Comparison of ENCODE assay signal across 8 cellular contexts in the genomic region with DNA sequence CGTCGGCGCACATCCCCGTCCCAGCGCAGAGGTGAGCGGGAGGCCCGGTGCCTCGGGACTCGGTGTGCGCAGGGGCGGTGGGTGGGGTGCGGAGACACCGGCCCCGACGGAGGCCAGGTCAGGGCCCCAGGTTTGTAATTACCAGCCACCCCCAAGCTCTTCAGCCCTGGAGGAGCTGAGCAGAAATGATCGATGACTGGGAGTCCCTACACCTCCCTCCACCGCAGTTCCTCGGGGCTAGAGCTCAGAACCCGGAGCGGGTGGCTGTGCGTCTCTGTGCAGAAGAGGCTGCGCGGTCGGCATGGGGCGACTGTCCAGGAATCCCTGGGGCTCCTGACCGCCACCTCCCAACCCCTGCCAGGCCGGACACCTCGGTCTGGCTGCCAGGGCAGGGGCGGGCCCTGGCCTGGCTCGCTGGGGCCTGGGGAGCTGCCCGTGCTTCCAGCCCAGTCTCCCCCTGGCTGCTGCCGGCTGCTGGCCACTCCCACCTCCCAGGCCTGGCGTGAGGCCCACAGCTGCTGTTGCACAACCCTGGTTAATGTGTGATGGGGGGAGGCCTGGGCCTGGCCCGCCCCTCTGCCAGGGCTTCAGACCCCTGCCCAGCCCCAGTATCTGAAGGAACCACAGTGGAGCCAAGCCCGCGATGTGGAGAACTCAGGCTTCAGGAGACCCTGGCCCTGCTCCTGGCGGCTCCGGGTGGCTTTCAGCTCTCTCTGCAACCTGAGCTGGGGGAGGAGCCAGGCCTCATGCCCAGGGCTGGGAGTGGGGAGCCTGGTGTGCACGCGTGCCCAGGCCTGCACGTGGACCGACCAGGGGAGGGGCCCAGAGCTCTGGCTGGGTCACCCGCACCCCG. TPM values are rescaled to one million over a fixed set of nuclear protein-coding genes. Genes with fewer than 3 reads are reported as not detected.
DNase-seq lines count a peak whose midpoint lies in the region; ATAC-seq and TF ChIP-seq lines count a peak whose summit lies in the region.

No MANE protein-coding gene starts in this region.

- ATAC-seq in GM23338 (peak; percentile 43), esophagus mucosa (peak; percentile 56), GM18511 (IDR thresholded peaks at IDR 0.05; ENCODE audit: unreplicated experiment) (no peak)

- peaks cover 21% of the 10 kb centered on the region for H3K4me1 Mint-ChIP-seq in CD14-positive monocyte
- H3K4me1 Mint-ChIP-seq in GM23338 = no peaks in the 10 kb centered on the region; the same call in 2 of the 3 replicates
- H3K4me1 Mint-ChIP-seq in activated CD4-positive, alpha-beta memory T cell treated with anti-CD3 and anti-CD28 coated beads, Interleukin-2, amount 10 ng/mL, durations not matched to agents 7 days and 5 days = peaks cover 12% of the 10 kb centered on the region

- H4K20me1 ChIP-seq in GM23338 (replicated peaks; ENCODE audit: insufficient read depth) = no peaks in the 10 kb centered on the region

- H3K9me2 ChIP-seq in GM23338 (ENCODE audit: insufficient read depth) = no peaks in the 10 kb centered on the region

- H3K4me3 ChIP-seq in GM23338 (peak overlapping the region; percentile 71), mononuclear cell (ENCODE audit: low read length) (peak overlapping the region; percentile 39), thyroid gland (replicated peaks in 1 of 3) (peak overlapping the region; percentile 39 to 66 (median 53))

- peaks cover 17 to 32% (median 25%) of the 10 kb centered on the region in 3 donors for H3K27me3 Mint-ChIP-seq in CD14-positive monocyte (ENCODE audit: low read depth in 3 of 3)
- H3K27me3 Mint-ChIP-seq in GM23338 (ENCODE audit: insufficient read depth, low read depth, poor library complexity) = peaks cover 11% of the 10 kb centered on the region
- no peaks in the 10 kb centered on the region for H3K27me3 Mint-ChIP-seq in activated CD4-positive, alpha-beta memory T cell treated with anti-CD3 and anti-CD28 coated beads, Interleukin-2, amount 10 ng/mL, durations not matched to agents 7 days and 5 days

- intact Hi-C loops in CD14-positive monocyte (cut with micrococcal nuclease) = loop anchor here in 1 of 2 donors (2.0 to 5.0 kb wide), 3 partner anchors 32 to 122 kb away; a partner anchor contains a TSS
- intact Hi-C loops in thyroid gland (cut with DNase I) = loop anchor here (5.0 kb wide), 1 partner anchor 203 kb away; a partner anchor contains a TSS

- peak overlapping the region; percentile 76; the same call in 1 of the 2 replicates for H2AFZ ChIP-seq in GM23338

- H3K9me3 ChIP-seq in mononuclear cell (ENCODE audit: low read depth, low read length) (no peaks in the 10 kb centered on the region), thyroid gland (no peaks in the 10 kb centered on the region)

- H3K4me1 ChIP-seq in GM23338 (ENCODE audit: insufficient read depth) (peaks cover 7% of the 10 kb centered on the region; the same call in 1 of the 2 replicates), mononuclear cell (ENCODE audit: insufficient read depth, low read length) (peaks cover 43% of the 10 kb centered on the region), thyroid gland (peaks cover 19 to 29% of the 10 kb centered on the region in 2 donors)

- peak overlapping the region; percentile 86 for H3K4me2 ChIP-seq in GM23338

- H3K27ac ChIP-seq in GM23338 (ENCODE audit: low read depth) = peak overlapping the region; percentile 50; the same call in 1 of the 2 replicates
- peak overlapping the region; percentile 68 to 94 (median 88) for H3K27ac ChIP-seq in thyroid gland

- peak in 1 of 2 donors; percentile 57 for TF ChIP-seq POLR2A in thyroid gland (IDR thresholded peaks at IDR 0.05)

- H3K27ac Mint-ChIP-seq in CD14-positive monocyte (peak overlapping the region in 1 of 7 donors; percentile 36), GM23338 (no peak overlapping the region)
- H3K27ac Mint-ChIP-seq in activated CD4-positive, alpha-beta memory T cell treated with anti-CD3 and anti-CD28 coated beads, Interleukin-2, amount 10 ng/mL, durations not matched to agents 7 days and 5 days = peak overlapping the region; percentile 16

- peaks cover 8 to 9% of the 10 kb centered on the region in 2 donors for H3K36me3 Mint-ChIP-seq in CD14-positive monocyte
- H3K36me3 Mint-ChIP-seq in GM23338 (ENCODE audit: low read depth) = peaks cover 8% of the 10 kb centered on the region
- peaks cover 18% of the 10 kb centered on the region for H3K36me3 Mint-ChIP-seq in activated CD4-positive, alpha-beta memory T cell treated with anti-CD3 and anti-CD28 coated beads, Interleukin-2, amount 10 ng/mL, durations not matched to agents 7 days and 5 days (ENCODE audit: low read depth)

- H3K27me3 ChIP-seq in GM23338 (ENCODE audit: insufficient read depth) (peaks cover 6% of the 10 kb centered on the region), mononuclear cell (ENCODE audit: insufficient read depth, low read length) (no peaks in the 10 kb centered on the region), thyroid gland (no peaks in the 10 kb centered on the region)

- no peaks in the 10 kb centered on the region for H3K79me2 ChIP-seq in GM23338 (replicated peaks; ENCODE audit: insufficient read depth)

- H3K36me3 ChIP-seq in GM23338 (ENCODE audit: insufficient read depth) (no peaks in the 10 kb centered on the region), thyroid gland (peaks cover 14 to 16% of the 10 kb centered on the region in 2 donors)

- POLR2A ChIA-PET in activated CD4-positive, alpha-beta memory T cell treated with anti-CD3 and anti-CD28 coated beads, Interleukin-2, amount 10 ng/mL, durations not matched to agents 7 days and 5 days (lab: Charles Lee) = interaction anchor here (0.7 to 2.8 kb wide), 9 partner anchors 10 to 220 kb away, joined by 3 to 30 read pairs (median 4); a partner anchor contains a TSS

- DNase-seq in CD14-positive monocyte (ENCODE audit: low spot score) (peak; percentile 73), GM23338 (ENCODE audit: low spot score) (peak; percentile 73), NCI-H446 treated with DMSO at 0.1 percent for 48 hours (lab: John Stamatoyannopoulos, UW) (peak; percentile 80), thyroid gland (peak; percentile 94 to 95)
- peak; percentile 48 for DNase-seq in activated CD4-positive, alpha-beta memory T cell treated with anti-CD3 and anti-CD28 coated beads, Interleukin-2, amount 10 ng/mL, durations not matched to agents 7 days and 5 days

- H3K9me3 Mint-ChIP-seq in CD14-positive monocyte (peaks cover 0 to 4% (median 0%) of the 10 kb centered on the region in 7 donors), GM23338 (no peaks in the 10 kb centered on the region; the same call in 2 of the 3 replicates)
- H3K9me3 Mint-ChIP-seq in activated CD4-positive, alpha-beta memory T cell treated with anti-CD3 and anti-CD28 coated beads, Interleukin-2, amount 10 ng/mL, durations not matched to agents 7 days and 5 days = no peaks in the 10 kb centered on the region

- TF ChIP-seq CTCF in CD14-positive monocyte (IDR thresholded peaks at IDR 0.05) = no peak
- TF ChIP-seq CTCF in GM23338 (conservative IDR thresholded peaks at IDR 0.05; ENCODE audit: low read depth in 2 of 2) = no peak; a peak in 1 of 4 replicates
- peak in 2 of 6 experiments; percentile 12 to 24 for TF ChIP-seq CTCF in thyroid gland (IDR thresholded peaks at IDR 0.05)

- peaks cover 14% of the 10 kb centered on the region; the same call in 1 of the 2 replicates for H3F3A ChIP-seq in GM23338 (replicated peaks; ENCODE audit: low read depth)

- 4% methylated on average over 8 of the region's 44 CpGs; no CpG with 5 or more reads in 1 of the 2 donors for WGBS in thyroid gland, 2 donors

- H3K4me3 Mint-ChIP-seq in CD14-positive monocyte = peak overlapping the region; percentile 62 to 71
- peak overlapping the region; percentile 68; the same call in 2 of the 3 replicates for H3K4me3 Mint-ChIP-seq in GM23338
- peak overlapping the region; percentile 62 for H3K4me3 Mint-ChIP-seq in activated CD4-positive, alpha-beta memory T cell treated with anti-CD3 and anti-CD28 coated beads, Interleukin-2, amount 10 ng/mL, durations not matched to agents 7 days and 5 days

- CTCF ChIA-PET in activated CD4-positive, alpha-beta memory T cell treated with anti-CD3 and anti-CD28 coated beads, Interleukin-2, amount 10 ng/mL, durations not matched to agents 7 days and 5 days (lab: Charles Lee) = interaction anchor here (1.1 to 2.4 kb wide), 4 partner anchors 10 to 233 kb away, joined by 3 to 16 read pairs (median 4); a partner anchor contains a TSS

RNA-seq across cellular contexts. Expression of a gene that starts 1.2 kb away (rescaled TPM):
- polyA plus RNA-seq in CD14-positive monocyte = 1 to 10 TPM in 1 of 2 donors, under 1 TPM in 1; 0.46 to 1.5 TPM
- 33.8 and 42.0 TPM in 2 replicates for total RNA-seq in GM23338 (2014; rRNA removed; shearing (Covaris generic))
- 22.8 and 25.3 TPM in 2 replicates for polyA plus RNA-seq in GM23338 (2016; fragmentation: Nextera tagmentation; extraction: Ambion mirVana)
- 10 to 100 TPM; 88.3 to 90.4 TPM for total RNA-seq in activated CD4-positive, alpha-beta memory T cell treated with anti-CD3 and anti-CD28 coated beads, Interleukin-2, amount 10 ng/mL, durations not matched to agents 7 days and 5 days
- 60.9 TPM for total RNA-seq in esophagus mucosa
- total RNA-seq in mononuclear cell = 17.1 TPM
- total RNA-seq in thyroid gland = 10 to 100 TPM; 26.0 to 55.9 (median 39.3) TPM

RNA-seq across cellular contexts. Expression of a gene that starts 4.3 kb away (rescaled TPM):
- polyA plus RNA-seq in CD14-positive monocyte (under 1 TPM; 0.39 to 0.62 TPM), GM23338 (2016; fragmentation: Nextera tagmentation; extraction: Ambion mirVana) (4.7 and 7.4 TPM in 2 replicates)
- total RNA-seq in GM23338 (2014; rRNA removed; shearing (Covaris generic)) = 3.6 and 12.2 TPM in 2 replicates
- 100 to 1,000 TPM; 181 to 186 TPM for total RNA-seq in activated CD4-positive, alpha-beta memory T cell treated with anti-CD3 and anti-CD28 coated beads, Interleukin-2, amount 10 ng/mL, durations not matched to agents 7 days and 5 days
- total RNA-seq in esophagus mucosa (5.1 TPM), mononuclear cell (117 TPM), thyroid gland (10 to 100 TPM in 2 of 4 donors, 1 to 10 TPM in 2; 8.7 to 25.0 (median 11.5) TPM)

RNA-seq across cellular contexts. Expression of a gene that starts 32.9 kb away (rescaled TPM):
- 10 to 100 TPM; 24.2 to 28.3 TPM for polyA plus RNA-seq in CD14-positive monocyte
- total RNA-seq in GM23338 (2014; rRNA removed; shearing (Covaris generic)) = 25.5 and 39.2 TPM in 2 replicates
- polyA plus RNA-seq in GM23338 (2016; fragmentation: Nextera tagmentation; extraction: Ambion mirVana) = 21.5 and 25.0 TPM in 2 replicates
- total RNA-seq in activated CD4-positive, alpha-beta memory T cell treated with anti-CD3 and anti-CD28 coated beads, Interleukin-2, amount 10 ng/mL, durations not matched to agents 7 days and 5 days = 10 to 100 TPM; 41.6 to 42.8 TPM
- 11.1 TPM for total RNA-seq in esophagus mucosa
- total RNA-seq in mononuclear cell = 14.0 TPM
- total RNA-seq in thyroid gland = 10 to 100 TPM; 27.7 to 36.3 (median 30.0) TPM

RNA-seq across cellular contexts. Expression of a gene that starts 33.0 kb away (rescaled TPM):
- polyA plus RNA-seq in CD14-positive monocyte (10 to 100 TPM; 18.2 to 20.7 TPM), GM23338 (2016; fragmentation: Nextera tagmentation; extraction: Ambion mirVana) (16.7 and 18.6 TPM in 2 replicates)
- total RNA-seq in GM23338 (2014; rRNA removed; shearing (Covaris generic)) = 19.0 and 24.6 TPM in 2 replicates
- 10 to 100 TPM; 52.9 to 53.4 TPM for total RNA-seq in activated CD4-positive, alpha-beta memory T cell treated with anti-CD3 and anti-CD28 coated beads, Interleukin-2, amount 10 ng/mL, durations not matched to agents 7 days and 5 days
- total RNA-seq in esophagus mucosa (31.1 TPM), mononuclear cell (13.5 TPM), thyroid gland (10 to 100 TPM; 43.6 to 52.1 (median 46.7) TPM)

RNA-seq across cellular contexts. Expression of a gene that starts 44.3 kb away (rescaled TPM):
- polyA plus RNA-seq in CD14-positive monocyte = not detected
- total RNA-seq in GM23338 (2014; rRNA removed; shearing (Covaris generic)) = 0.28 and 3.8 TPM in 2 replicates
- not detected in 2 replicates for polyA plus RNA-seq in GM23338 (2016; fragmentation: Nextera tagmentation; extraction: Ambion mirVana)
- total RNA-seq in activated CD4-positive, alpha-beta memory T cell treated with anti-CD3 and anti-CD28 coated beads, Interleukin-2, amount 10 ng/mL, durations not matched to agents 7 days and 5 days = not detected
- 4.5 TPM for total RNA-seq in esophagus mucosa
- total RNA-seq in mononuclear cell = not detected
- 10 to 100 TPM in 2 of 4 donors, 1 to 10 TPM in 2; 6.7 to 15.5 (median 10.5) TPM for total RNA-seq in thyroid gland
